In genomic region chr19:50607874-50608785, GRCh38 we compare ENCODE assay signal across 8 cellular contexts. TPM values are rescaled to one million over a fixed set of nuclear protein-coding genes. Genes with fewer than 3 reads are reported as not detected.
A peak's percentile ranks its signal among the peaks of the same experiment; 100 is the strongest.
DNase-seq lines count a peak whose midpoint lies in the region.

No MANE protein-coding gene starts in this region.

- H3K27me3 ChIP-seq in mesendoderm (ENCODE audit: insufficient read depth, low read length, poor library complexity) = no peaks in the 10 kb centered on the region

- H2BK120ac ChIP-seq in mesendoderm (ENCODE audit: low read depth, low read length) = no peak overlapping the region

- H3K4me3 ChIP-seq in mesendoderm (ENCODE audit: low read length) = no peak overlapping the region

- H4K8ac ChIP-seq in mesendoderm (ENCODE audit: low read depth, low read length) = no peak overlapping the region

- H2BK15ac ChIP-seq in mesendoderm (replicated peaks; ENCODE audit: low read depth) = no peak overlapping the region

- no peak overlapping the region for H3K18ac ChIP-seq in mesendoderm (ENCODE audit: low read length)

- H2BK5ac ChIP-seq in mesendoderm (ENCODE audit: low read length) = no peak overlapping the region

- no peak overlapping the region for H3K27ac ChIP-seq in mesendoderm (ENCODE audit: low read depth, low read length)

- H3K4ac ChIP-seq in mesendoderm (ENCODE audit: low read depth, low read length) = no peak overlapping the region

- in situ Hi-C loops in G401 (cut with HindIII; ENCODE audit: low sequenced_read_pairs) = no loop called here

- H3K36me3 ChIP-seq in mesendoderm (ENCODE audit: control insufficient read depth, insufficient read depth, low read length) = no peaks in the 10 kb centered on the region

- no peaks in the 10 kb centered on the region for H3K79me1 ChIP-seq in mesendoderm (ENCODE audit: low read length)

- H3K23ac ChIP-seq in mesendoderm (ENCODE audit: low read length) = no peak overlapping the region

- no peak overlapping the region for H2AK5ac ChIP-seq in mesendoderm (ENCODE audit: low read length)

- H3K9ac ChIP-seq in mesendoderm (ENCODE audit: low read length) = no peak overlapping the region

- peak overlapping the region; percentile 13 for H3K4me2 ChIP-seq in mesendoderm (ENCODE audit: low read length)

- H3K79me2 ChIP-seq in mesendoderm (ENCODE audit: control insufficient read depth, insufficient read depth, low read length) = no peaks in the 10 kb centered on the region

- no peak overlapping the region for H3K56ac ChIP-seq in mesendoderm (ENCODE audit: low read length)

- no peaks in the 10 kb centered on the region for H3K4me1 ChIP-seq in mesendoderm (ENCODE audit: control insufficient read depth, low read depth, low read length)

- H4K5ac ChIP-seq in mesendoderm (ENCODE audit: low read length) = no peak overlapping the region

- WGBS in mesendoderm (ENCODE audit: extremely low coverage, insufficient coverage, low lambda C conversion rate) = no CpG with 5 or more reads among the region's 56 CpGs

- DNase-seq in G401 (ENCODE audit: low spot score) (peak; percentile 99), MV-4-11 (lab: John Stamatoyannopoulos, UW) (peak; percentile 97), mesendoderm (peak; percentile 98), NCI-H1105 (lab: John Stamatoyannopoulos, UW) (no peak), NCI-H1105 treated with DMSO at 0.1 percent for 48 hours (lab: John Stamatoyannopoulos, UW) (no peak)
- peak; percentile 81 to 85 for DNase-seq in activated CD4-positive, alpha-beta T cell treated with anti-CD3 and anti-CD28 coated beads, Interleukin-2, amount 50 U/mL, for 48 hours
- DNase-seq in effector CD8-positive, alpha-beta T cell (lab: John Stamatoyannopoulos, UW) = peak; percentile 67
- DNase-seq in stimulated activated CD8-positive, alpha-beta memory T cell treated with anti-CD3 and anti-CD28 coated beads, Interleukin-15, amount 100 ng/mL, for 4 hours (ENCODE audit: low read depth in 2 of 2) = peak; percentile 29 to 62

RNA-seq across cellular contexts. Expression of gene SYT3, which starts 31.6 kb away (rescaled TPM):
- 2.7 and 5.7 TPM in 2 replicates for total RNA-seq in G401 (2014; rRNA removed; shearing (Covaris generic))
- polyA plus RNA-seq in mesendoderm (2013, experiment 1 of 2) = 1.5 TPM
- polyA plus RNA-seq in mesendoderm (2013, experiment 2 of 2) = 1.3 TPM

RNA-seq across cellular contexts. Expression of gene LRRC4B, which starts 39.9 kb away (rescaled TPM):
- 16.5 and 19.2 TPM in 2 replicates for total RNA-seq in G401 (2014; rRNA removed; shearing (Covaris generic))
- 0.31 TPM for polyA plus RNA-seq in mesendoderm (2013, experiment 1 of 2)
- polyA plus RNA-seq in mesendoderm (2013, experiment 2 of 2) = 0.24 TPM

RNA-seq across cellular contexts. Expression of gene C19orf81, which starts 41.1 kb away (rescaled TPM):
- 10.0 and 13.1 TPM in 2 replicates for total RNA-seq in G401 (2014; rRNA removed; shearing (Covaris generic))
- polyA plus RNA-seq in mesendoderm (2013, experiment 1 of 2) = 3.6 TPM
- 3.6 TPM for polyA plus RNA-seq in mesendoderm (2013, experiment 2 of 2)

Comparison
In these comparisons a context has a peak if more than half of its experiments do, and no peak if none do; other contexts are left out.
1. DNase-seq: peak in G401 (single experiment), MV-4-11 (single experiment), activated CD4-positive, alpha-beta T cell treated with anti-CD3 and anti-CD28 coated beads, Interleukin-2, amount 50 U/mL, for 48 hours (2 of 2), effector CD8-positive, alpha-beta T cell (single experiment), mesendoderm (single experiment) and stimulated activated CD8-positive, alpha-beta memory T cell treated with anti-CD3 and anti-CD28 coated beads, Interleukin-15, amount 100 ng/mL, for 4 hours (2 of 2); none in NCI-H1105 (single experiment) and NCI-H1105 treated with DMSO at 0.1 percent for 48 hours (single experiment).